19 cellular contexts compared by ENCODE assay signal in genomic region chr11:131284041-131284440, GRCh38.
"Had no signal": no experiment of that assay in that cellular context is flagged by ENCODE, and none has a peak within 500 bp of the region (broad histone marks: within the 10 kb centered on the region; RNA-seq: fewer than 3 reads in every experiment).

No MANE protein-coding gene starts in this region.

- H3K4me1 ChIP-seq: SJSA1 had no signal

- DNase-seq: KBM-7, MV-4-11, NCI-H1048, NCI-H146, NCI-H1694 treated with DMSO at 0.1 percent for 48 hours, NCI-H1930, NCI-H2081, NCI-H2107, NCI-H2227 treated with DMSO at 0.1 percent for 48 hours, NCI-H524, NCI-H69, Right ventricle myocardium superior, RPMI8226, SIG-M5, SK-N-SH, SW 1271, T-cell had no signal

- H3K27ac ChIP-seq: HL-60, SJSA1 had no signal

- ATAC-seq: T-cell had no signal

- H3K4me3 ChIP-seq: SJSA1 had no signal

- H3K9me3 ChIP-seq: SJSA1 had no signal

- H3K36me3 ChIP-seq: SJSA1 had no signal

- H3K27me3 ChIP-seq: SJSA1 had no signal
